In genomic region chr17:29177541-29177870, GRCh38 we compare ENCODE assay signal across 9 cellular contexts. TPM values are rescaled to one million over a fixed set of nuclear protein-coding genes. Genes with fewer than 3 reads are reported as not detected.
A peak's percentile ranks its signal among the peaks of the same experiment; 100 is the strongest.
DNase-seq lines count a peak whose midpoint lies in the region; ATAC-seq and TF ChIP-seq lines count a peak whose summit lies in the region.
"Had no signal": no experiment of that assay in that cellular context is flagged by ENCODE, and none has a peak within 500 bp of the region (broad histone marks: within the 10 kb centered on the region; RNA-seq: fewer than 3 reads in every experiment).

No MANE protein-coding gene starts in this region.

- H3K36me3 Mint-ChIP-seq in CD8-positive, alpha-beta T cell = no peaks in the 10 kb centered on the region

- H3K27ac Mint-ChIP-seq in CD8-positive, alpha-beta T cell = no peak overlapping the region

- H3K4me3 ChIP-seq in CD8-positive, alpha-beta T cell (ENCODE audit: low read depth, low read length) = no peak overlapping the region
- H3K4me3 ChIP-seq in PC-9 (peak overlapping the region; percentile 71), parathyroid adenoma (ENCODE audit: low read depth, low read length) (no peak overlapping the region)

- peak overlapping the region; percentile 96 for H3K4me2 ChIP-seq in PC-9
- peak overlapping the region; percentile 77 for H3K4me2 ChIP-seq in parathyroid adenoma (ENCODE audit: low read length)

- H3K27me3 Mint-ChIP-seq in CD8-positive, alpha-beta T cell (ENCODE audit: low read depth) = no peaks in the 10 kb centered on the region

- intact Hi-C loops in CD8-positive, alpha-beta T cell (cut with DNase I, micrococcal nuclease) = no loop called here
- intact Hi-C loops in PC-9 (cut with micrococcal nuclease; ENCODE audit: unreplicated experiment) = no loop called here

- H2AFZ ChIP-seq in PC-9 (no peak overlapping the region), parathyroid adenoma (peak overlapping the region; percentile 62)

- H3K79me2 ChIP-seq in PC-9 (ENCODE audit: low read depth) (peaks cover 60% of the 10 kb centered on the region), parathyroid adenoma (peaks cover 27% of the 10 kb centered on the region)

- TF ChIP-seq CTCF in CD8-positive, alpha-beta T cell (IDR thresholded peaks at IDR 0.05) = no peak
- TF ChIP-seq CTCF in PC-9 (conservative IDR thresholded peaks at IDR 0.05) = no peak
- no peak for TF ChIP-seq CTCF in parathyroid adenoma (IDR thresholded peaks at IDR 0.05)

- no peaks in the 10 kb centered on the region for H3K9me2 ChIP-seq in PC-9 (ENCODE audit: insufficient read depth)

- no TSS peak for BruUV-seq in PC-9 (replicated peaks; lab: Mats Ljungman, UMichigan)

- H3K27ac ChIP-seq in CD8-positive, alpha-beta T cell (ENCODE audit: low read depth, low read length) = no peak overlapping the region
- H3K27ac ChIP-seq in PC-9 (peak overlapping the region; percentile 97), epithelial cell of prostate (peak overlapping the region; percentile 97), parathyroid adenoma (peak overlapping the region; percentile 88)
- H3K27ac ChIP-seq: SK-N-MC had no signal

- no peak for DNase-seq in CD8-positive, alpha-beta T cell
- DNase-seq in PC-9 (no peak), epithelial cell of prostate (ENCODE audit: low read depth, low spot score) (no peak), superior temporal gyrus (ENCODE audit: extremely low spot score) (no peak), NCI-H774 (lab: John Stamatoyannopoulos, UW) (no peak), DMS153 (lab: John Stamatoyannopoulos, UW) (no peak)

- H3F3A ChIP-seq in PC-9 (ENCODE audit: insufficient read depth, low read depth) = peaks cover 48% of the 10 kb centered on the region

- CTCF ChIA-PET in CD8-positive, alpha-beta T cell (lab: Charles Lee) = interaction anchor here (1.3 to 13.5 kb wide), 5 partner anchors 10 to 51 kb away, joined by 4 to 276 read pairs (median 10); no protein-coding TSS in a partner anchor
- CTCF ChIA-PET in PC-9 (lab: Charles Lee) = interaction anchor here (1.9 to 2.8 kb wide), 2 partner anchors 27 to 32 kb away, joined by 6 to 9 read pairs; no protein-coding TSS in a partner anchor

- H3K36me3 ChIP-seq in CD8-positive, alpha-beta T cell (ENCODE audit: insufficient read depth, low read length) = no peaks in the 10 kb centered on the region
- H3K36me3 ChIP-seq in PC-9 (ENCODE audit: low read depth) (0 out of 2 replicates have a peak, but pooled peaks cover 6% of the 10 kb centered on the region), parathyroid adenoma (ENCODE audit: control insufficient read depth, insufficient read depth, low read length) (no peaks in the 10 kb centered on the region)

- H3K27me3 ChIP-seq in CD8-positive, alpha-beta T cell (ENCODE audit: insufficient read depth, low read length) = no peaks in the 10 kb centered on the region
- H3K27me3 ChIP-seq in PC-9 (ENCODE audit: insufficient read depth, low read depth) (no peaks in the 10 kb centered on the region), parathyroid adenoma (ENCODE audit: control insufficient read depth, insufficient read depth, low read length) (no peaks in the 10 kb centered on the region)

- no peaks in the 10 kb centered on the region for H4K20me1 ChIP-seq in PC-9 (ENCODE audit: insufficient read depth)

- peaks cover 22% of the 10 kb centered on the region for H3K4me1 ChIP-seq in CD8-positive, alpha-beta T cell (ENCODE audit: insufficient read depth, low read length)
- H3K4me1 ChIP-seq in PC-9 (replicated peaks; ENCODE audit: insufficient read depth) = peaks cover 55% of the 10 kb centered on the region
- peaks cover 19% of the 10 kb centered on the region for H3K4me1 ChIP-seq in parathyroid adenoma

- no peaks in the 10 kb centered on the region for H3K9me3 Mint-ChIP-seq in CD8-positive, alpha-beta T cell

- H3K4me3 Mint-ChIP-seq in CD8-positive, alpha-beta T cell = peak overlapping the region; percentile 89

- ATAC-seq in CD8-positive, alpha-beta T cell = no peak
- ATAC-seq in GM18520 (IDR thresholded peaks at IDR 0.05; ENCODE audit: unreplicated experiment) = no peak

- H3K4me1 Mint-ChIP-seq in CD8-positive, alpha-beta T cell (ENCODE audit: low read depth) = peaks cover 20% of the 10 kb centered on the region

- H3K9me3 ChIP-seq in CD8-positive, alpha-beta T cell (ENCODE audit: low read length) = no peaks in the 10 kb centered on the region
- H3K9me3 ChIP-seq in PC-9 (ENCODE audit: insufficient read depth, low read depth) (no peaks in the 10 kb centered on the region), parathyroid adenoma (ENCODE audit: control insufficient read depth, low read length) (no peaks in the 10 kb centered on the region)

- POLR2A ChIA-PET in CD8-positive, alpha-beta T cell (lab: Charles Lee) = interaction anchor here (1.1 to 1.9 kb wide), 3 partner anchors 22 to 50 kb away, joined by 3 to 11 read pairs (median 4); no protein-coding TSS in a partner anchor
- POLR2A ChIA-PET in PC-9 (lab: Charles Lee; ENCODE audit: unreplicated experiment) = interaction anchor here (0.6 to 1.8 kb wide), 3 partner anchors 19 to 27 kb away, joined by 3 to 7 read pairs (median 5); no protein-coding TSS in a partner anchor

- H3K9ac ChIP-seq in parathyroid adenoma = no peak overlapping the region

RNA-seq across cellular contexts. Expression of gene MYO18A, which starts 2.7 kb away (rescaled TPM):
- 10 to 100 TPM; 48.5 to 52.9 TPM for total RNA-seq in CD8-positive, alpha-beta T cell
- 150 and 158 TPM in 2 replicates for total RNA-seq in PC-9 (2021)
